Comparison of ENCODE assay signal across 17 cellular contexts in genomic region chr2:144801325-144801724, GRCh38.
DNase-seq lines count a peak whose midpoint lies in the region; ATAC-seq and TF ChIP-seq lines count a peak whose summit lies in the region.
"Had no signal": no experiment of that assay in that cellular context is flagged by ENCODE, and none has a peak within 500 bp of the region (broad histone marks: within the 10 kb centered on the region; RNA-seq: fewer than 3 reads in every experiment).

No MANE protein-coding gene starts in this region.

- 100% methylated on average over 1 of the region's 1 CpG for WGBS in mammary epithelial cell (ENCODE audit: low coverage, missing lambda C conversion rate)
- WGBS in smooth muscle cell (ENCODE audit: low lambda C conversion rate): 84% methylated on average over 1 of the region's 1 CpG

- TF ChIP-seq CTCF in mammary epithelial cell (conservative IDR thresholded peaks at IDR 0.05 in 1 of 2, IDR thresholded peaks at IDR 0.05 in 1 of 2; ENCODE audit: extremely low read depth in 1 of 2, insufficient read depth in 1 of 2, low read depth in 1 of 2, low read length in 2 of 2) (no peak), breast epithelium (IDR thresholded peaks at IDR 0.05) (no peak), brain microvascular endothelial cell (IDR thresholded peaks at IDR 0.05; ENCODE audit: low read depth, low read length, missing control alignments) (no peak), smooth muscle cell (IDR thresholded peaks at IDR 0.05; ENCODE audit: borderline replicate concordance, insufficient read depth, poor library complexity, severe bottlenecking) (no peak)

- H3K9me3 ChIP-seq in mammary epithelial cell (replicated peaks; ENCODE audit: insufficient read depth, low read length) (no peaks in the 10 kb centered on the region), breast epithelium (no peaks in the 10 kb centered on the region), smooth muscle cell (replicated peaks; ENCODE audit: low read depth) (no peaks in the 10 kb centered on the region)
- H3K9me3 ChIP-seq: BLaER1 had no signal

- ATAC-seq in GM18519 (IDR thresholded peaks at IDR 0.05; ENCODE audit: low FRiP score, unreplicated experiment): no peak
- ATAC-seq: CD8-positive, alpha-beta T cell; Panc1; Right ventricle myocardium inferior had no signal

- H2AFZ ChIP-seq in mammary epithelial cell (ENCODE audit: low read depth, low read length) (peak overlapping the region; percentile 78), smooth muscle cell (ENCODE audit: low read depth) (peak overlapping the region; percentile 21)

- intact Hi-C loops in mammary epithelial cell (cut with micrococcal nuclease) (no loop called here), breast epithelium (cut with DNase I; ENCODE audit: low total_unique reads) (no loop called here)

- BruUV-seq in mammary epithelial cell (replicated peaks; lab: Mats Ljungman, UMichigan): no TSS peak

- in situ Hi-C loops in mammary epithelial cell (cut with MboI; ENCODE audit: low sequenced_read_pairs in 2 of 2): no loop called here
- in situ Hi-C loops in brain microvascular endothelial cell (cut with HindIII; ENCODE audit: low pct_ligation_motif_present, low sequenced_read_pairs): no loop called here

- no peak overlapping the region for H3K4me3 ChIP-seq in mammary epithelial cell (replicated peaks in 1 of 3; ENCODE audit: insufficient read depth in 1 of 3, low read depth in 2 of 3, low read length in 3 of 3)
- no peak overlapping the region for H3K4me3 ChIP-seq in breast epithelium
- H3K4me3 ChIP-seq in brain microvascular endothelial cell (ENCODE audit: low read depth, low read length): no peak overlapping the region
- no peak overlapping the region for H3K4me3 ChIP-seq in smooth muscle cell
- H3K4me3 ChIP-seq: BLaER1 had no signal

- H3K79me2 ChIP-seq in mammary epithelial cell (ENCODE audit: insufficient read depth, low read length): no peaks in the 10 kb centered on the region
- no peaks in the 10 kb centered on the region for H3K79me2 ChIP-seq in smooth muscle cell (ENCODE audit: low read depth)

- H3K27me3 ChIP-seq in mammary epithelial cell (ENCODE audit: insufficient read depth, low read length) (no peaks in the 10 kb centered on the region), breast epithelium (no peaks in the 10 kb centered on the region), brain microvascular endothelial cell (replicated peaks) (no peaks in the 10 kb centered on the region), smooth muscle cell (ENCODE audit: low read depth) (no peaks in the 10 kb centered on the region)
- H3K27me3 ChIP-seq: BLaER1 had no signal

- TF ChIP-seq POLR2A in breast epithelium (IDR thresholded peaks at IDR 0.05): no peak

- CTCF ChIA-PET in mammary epithelial cell (lab: Charles Lee; ENCODE audit: low non-redundant PET): no interaction called here

- H3K4me1 ChIP-seq in mammary epithelial cell (ENCODE audit: insufficient read depth, low read length) (peaks cover 8% of the 10 kb centered on the region), breast epithelium (no peaks in the 10 kb centered on the region), smooth muscle cell (ENCODE audit: low read depth) (peaks cover 20% of the 10 kb centered on the region)
- H3K4me1 ChIP-seq: BLaER1 had no signal

- H4K20me1 ChIP-seq in mammary epithelial cell (ENCODE audit: insufficient read depth, low read length) (no peaks in the 10 kb centered on the region), smooth muscle cell (ENCODE audit: low read depth) (no peaks in the 10 kb centered on the region)
- H4K20me1 ChIP-seq: BLaER1 had no signal

- no peaks in the 10 kb centered on the region for H3K36me3 ChIP-seq in mammary epithelial cell (ENCODE audit: insufficient read depth, low read length)
- H3K36me3 ChIP-seq in breast epithelium: no peaks in the 10 kb centered on the region
- H3K36me3 ChIP-seq in brain microvascular endothelial cell (replicated peaks): no peaks in the 10 kb centered on the region
- H3K36me3 ChIP-seq in smooth muscle cell (ENCODE audit: low read depth): no peaks in the 10 kb centered on the region
- H3K36me3 ChIP-seq: BLaER1 had no signal

- DNase-seq in mammary epithelial cell (no peak), breast epithelium (ENCODE audit: low spot score in 2 of 2) (no peak), brain microvascular endothelial cell (no peak), iris pigment epithelial cell (ENCODE audit: low read depth) (peak; percentile 21), smooth muscle cell (lab: John Stamatoyannopoulos, UW; ENCODE audit: unreplicated experiment) (no peak), D341Med (ENCODE audit: low spot score) (no peak), NCI-H1048 (lab: John Stamatoyannopoulos, UW) (no peak)
- DNase-seq: CD8-positive, alpha-beta T cell; DND-41; NCI-H1417 treated with DMSO at 0.1 percent for 48 hours; NCI-H1930; NCI-H510A treated with DMSO at 0.1 percent for 48 hours; NCI-H82 had no signal

- no peak overlapping the region for H3K4me2 ChIP-seq in mammary epithelial cell (ENCODE audit: insufficient read depth, low read depth, low read length)
- peak overlapping the region; percentile 19 for H3K4me2 ChIP-seq in smooth muscle cell
- H3K4me2 ChIP-seq: BLaER1 had no signal

- peaks cover 8% of the 10 kb centered on the region for H3F3A ChIP-seq in smooth muscle cell (ENCODE audit: low read depth)

- H3K27ac ChIP-seq in mammary epithelial cell (ENCODE audit: insufficient read depth, low read depth, low read length) (no peak overlapping the region), breast epithelium (no peak overlapping the region), brain microvascular endothelial cell (peak overlapping the region; percentile 72), smooth muscle cell (ENCODE audit: low read depth) (peak overlapping the region; percentile 64)
- H3K27ac ChIP-seq: BLaER1 had no signal

- H3K9ac ChIP-seq in mammary epithelial cell (ENCODE audit: insufficient read depth, low read length) (no peak overlapping the region), smooth muscle cell (ENCODE audit: low read depth) (no peak overlapping the region)
- H3K9ac ChIP-seq: BLaER1 had no signal

- dilution Hi-C loops in mammary epithelial cell (cut with HindIII; ENCODE audit: low sequenced_read_pairs): no loop called here

Comparison
In these comparisons a context has a peak if more than half of its experiments do, and no peak if none do; other contexts are left out.
1. H3K27ac ChIP-seq: peak in brain microvascular endothelial cell (single experiment) and smooth muscle cell (single experiment); none in mammary epithelial cell (single experiment) and breast epithelium (0 of 2).